ENCODE assay signal across 10 cellular contexts in genomic region chr4:185039508-185040273, GRCh38. TPM values are rescaled to one million over a fixed set of nuclear protein-coding genes. Genes with fewer than 3 reads are reported as not detected.
DNase-seq lines count a peak whose midpoint lies in the region; ATAC-seq and TF ChIP-seq lines count a peak whose summit lies in the region.
"Had no signal": no experiment of that assay in that cellular context is flagged by ENCODE, and none has a peak within 500 bp of the region (broad histone marks: within the 10 kb centered on the region; RNA-seq: fewer than 3 reads in every experiment).

No MANE protein-coding gene starts in this region.

- H3K4me3 ChIP-seq in BLaER1 treated with 17β-estradiol and CSF1 and Interleukin-3, amounts not matched to agents 10 nM and 100 nM = peak overlapping the region in 1 of 10 experiments; percentile 34; a peak in 2 of 20 replicates
- H3K4me3 ChIP-seq in OCI-LY3 (ENCODE audit: low read length) (peak overlapping the region; percentile 69), fibroblast of the aortic adventitia (ENCODE audit: low read depth, low read length) (peak overlapping the region; percentile 49), ovary (no peak overlapping the region)

- DNase-seq in activated T-cell treated with anti-CD3 and anti-CD28 coated beads, Interleukin-2, amount 50 U/mL, for 72 hours = peak; percentile 49 to 63
- DNase-seq in fibroblast of the aortic adventitia (ENCODE audit: low read depth) (peak; percentile 81), ovary (peak in 4 of 5 donors; percentile 31 to 66 (median 46))

- peaks cover 15% of the 10 kb centered on the region for H3K4me1 Mint-ChIP-seq in activated T-cell treated with anti-CD3 and anti-CD28 coated beads, Interleukin-2, amount 50 U/mL, for 72 hours (ENCODE audit: low read depth)

- peak overlapping the region; percentile 87 for H3K27ac Mint-ChIP-seq in activated T-cell treated with anti-CD3 and anti-CD28 coated beads, Interleukin-2, amount 50 U/mL, for 72 hours

- peak overlapping the region; percentile 19 to 73 (median 39); a peak in 19 of 22 replicates for H3K4me2 ChIP-seq in BLaER1 treated with 17β-estradiol and CSF1 and Interleukin-3, amounts not matched to agents 10 nM and 100 nM
- peak overlapping the region; percentile 67 for H3K4me2 ChIP-seq in OCI-LY3 (ENCODE audit: low read length)

- intact Hi-C loops in ovary (cut with DNase I) = loop anchor here in 3 of 4 donors (5.0 to 10.0 kb wide), 4 partner anchors 55 to 143 kb away; no protein-coding TSS in a partner anchor

- no peaks in the 10 kb centered on the region for H3K36me3 Mint-ChIP-seq in activated T-cell treated with anti-CD3 and anti-CD28 coated beads, Interleukin-2, amount 50 U/mL, for 72 hours (ENCODE audit: insufficient read depth in 2 of 2)

- peaks cover 39% of the 10 kb centered on the region for H3K27me3 Mint-ChIP-seq in activated T-cell treated with anti-CD3 and anti-CD28 coated beads, Interleukin-2, amount 50 U/mL, for 72 hours (ENCODE audit: low read depth)

- H2AFZ ChIP-seq in OCI-LY3 (ENCODE audit: low read depth, low read length) = peak overlapping the region; percentile 89

- ATAC-seq in GM18909 (IDR thresholded peaks at IDR 0.05; ENCODE audit: poor library complexity, unreplicated experiment) (peak; percentile 86), HG03460 (IDR thresholded peaks at IDR 0.05; ENCODE audit: unreplicated experiment) (peak; percentile 78), HG02763 (IDR thresholded peaks at IDR 0.05; ENCODE audit: unreplicated experiment) (no peak)
- ATAC-seq in activated T-cell treated with anti-CD3 and anti-CD28 coated beads, Interleukin-2, amount 50 U/mL, for 72 hours (replicated peaks in 1 of 2) = peak; percentile 83 to 86

- H3K9me3 ChIP-seq in BLaER1 treated with 17β-estradiol and CSF1 and Interleukin-3, amounts not matched to agents 10 nM and 100 nM (replicated peaks in 1 of 11) = peaks cover 7 to 33% (median 21%) of the 10 kb centered on the region in 11 experiments; a peak in 17 of 22 replicates
- H3K9me3 ChIP-seq in OCI-LY3 (ENCODE audit: insufficient read depth, low read length) (no peaks in the 10 kb centered on the region), ovary (no peaks in the 10 kb centered on the region)

- peak overlapping the region in 5 of 11 experiments; percentile 13 to 67 (median 39); a peak in 8 of 22 replicates for H3K9ac ChIP-seq in BLaER1 treated with 17β-estradiol and CSF1 and Interleukin-3, amounts not matched to agents 10 nM and 100 nM
- peak overlapping the region; percentile 35 for H3K9ac ChIP-seq in OCI-LY3 (ENCODE audit: low read length)

- no peak for TF ChIP-seq EP300 in ovary (IDR thresholded peaks at IDR 0.05)

- TF ChIP-seq POLR2A in ovary (IDR thresholded peaks at IDR 0.05) = no peak

- no peaks in the 10 kb centered on the region for H4K20me1 ChIP-seq in BLaER1 treated with 17β-estradiol and CSF1 and Interleukin-3, amounts not matched to agents 10 nM and 100 nM
- H4K20me1 ChIP-seq in OCI-LY3 (ENCODE audit: insufficient read depth, low read length) = no peaks in the 10 kb centered on the region

- H3K27me3 ChIP-seq in BLaER1 treated with 17β-estradiol and CSF1 and Interleukin-3, amounts not matched to agents 10 nM and 100 nM = no peaks in the 10 kb centered on the region
- H3K27me3 ChIP-seq in OCI-LY3 (ENCODE audit: low read depth, low read length) (no peaks in the 10 kb centered on the region), ovary (no peaks in the 10 kb centered on the region)

- H3K4me3 Mint-ChIP-seq in activated T-cell treated with anti-CD3 and anti-CD28 coated beads, Interleukin-2, amount 50 U/mL, for 72 hours = peak overlapping the region; percentile 80 to 90

- 9 to 14% (median 10%) methylated on average over 15 of the region's 15 CpGs for WGBS in ovary, 3 donors

- H3K36me3 ChIP-seq in BLaER1 treated with 17β-estradiol and CSF1 and Interleukin-3, amounts not matched to agents 10 nM and 100 nM = no peaks in the 10 kb centered on the region
- no peaks in the 10 kb centered on the region for H3K36me3 ChIP-seq in OCI-LY3 (replicated peaks; ENCODE audit: low read depth, low read length)
- no peaks in the 10 kb centered on the region for H3K36me3 ChIP-seq in ovary

- peak overlapping the region in 1 of 11 experiments; percentile 25; a peak in 1 of 22 replicates for H3K27ac ChIP-seq in BLaER1 treated with 17β-estradiol and CSF1 and Interleukin-3, amounts not matched to agents 10 nM and 100 nM
- H3K27ac ChIP-seq in OCI-LY3 (ENCODE audit: low read length) (no peak overlapping the region), ovary (no peak overlapping the region)

- TF ChIP-seq CTCF in OCI-LY3 (IDR thresholded peaks at IDR 0.05; ENCODE audit: low read depth, low read length) = peak; percentile 49
- TF ChIP-seq CTCF in fibroblast of the aortic adventitia (IDR thresholded peaks at IDR 0.05; ENCODE audit: insufficient read depth, low read length) = peak; percentile 87
- peak; percentile 63 to 80 (median 75) for TF ChIP-seq CTCF in ovary (IDR thresholded peaks at IDR 0.05)

- H3K79me2 ChIP-seq in OCI-LY3 (ENCODE audit: low read length) = no peaks in the 10 kb centered on the region

- no peaks in the 10 kb centered on the region for H3K9me3 Mint-ChIP-seq in activated T-cell treated with anti-CD3 and anti-CD28 coated beads, Interleukin-2, amount 50 U/mL, for 72 hours

- H3K4me1 ChIP-seq in BLaER1 treated with 17β-estradiol and CSF1 and Interleukin-3, amounts not matched to agents 10 nM and 100 nM = peaks cover 0 to 12% (median 7%) of the 10 kb centered on the region in 10 experiments; a peak in 8 of 20 replicates
- H3K4me1 ChIP-seq in OCI-LY3 (ENCODE audit: low read length) (peaks cover 12% of the 10 kb centered on the region), ovary (ENCODE audit: insufficient read depth) (no peaks in the 10 kb centered on the region)

RNA-seq across cellular contexts. Expression of gene HELT, which starts 21.4 kb away (rescaled TPM):
- not detected for total RNA-seq in activated T-cell treated with anti-CD3 and anti-CD28 coated beads, Interleukin-2, amount 50 U/mL, for 72 hours
- total RNA-seq in fibroblast of the aortic adventitia (ENCODE audit: low replicate concordance) (not detected in 2 replicates), ovary (not detected)
- not detected for polyA plus RNA-seq in ovary
- total RNA-seq: subcutaneous adipose tissue; T-helper 1 cell treated with Interleukin-12 subunit alpha and Interleukin-12 subunit beta and Interleukin-4 antibody, amounts not matched to agents 30 ng/mL and 1 ng/mL, for 36 hours had no signal
